8 cellular contexts compared by ENCODE assay signal in genomic region chr21:17585875-17586450, GRCh38. TPM values are rescaled to one million over a fixed set of nuclear protein-coding genes. Genes with fewer than 3 reads are reported as not detected.
A peak's percentile ranks its signal among the peaks of the same experiment; 100 is the strongest.
DNase-seq lines count a peak whose midpoint lies in the region; ATAC-seq and TF ChIP-seq lines count a peak whose summit lies in the region.

No MANE protein-coding gene starts in this region.

- no peak for DNase-seq in AG04449 (ENCODE audit: low read depth, low spot score)
- peak; percentile 78 for DNase-seq in NCI-H1694 treated with DMSO at 0.1 percent for 48 hours (lab: John Stamatoyannopoulos, UW)
- no peak for DNase-seq in right atrium auricular region (ENCODE audit: low spot score)
- DNase-seq in stromal cell of bone marrow (ENCODE audit: low read depth), result peak; percentile 31

- no peak overlapping the region for H3K27ac ChIP-seq in right atrium auricular region

- POLR2A ChIA-PET in AG04449 (lab: Yijun Ruan, JAX), result interaction anchor here (1.0 kb wide), 1 partner anchor 24 kb away, joined by 3 read pairs; no protein-coding TSS in a partner anchor

- no peaks in the 10 kb centered on the region for H3K36me3 ChIP-seq in right atrium auricular region

- H3K4me3 ChIP-seq in AG04449 (ENCODE audit: low read depth, low read length) (no peak overlapping the region), WI38 (ENCODE audit: low read depth, low read length) (no peak overlapping the region), right atrium auricular region (no peak overlapping the region)

- H3K27me3 ChIP-seq in right atrium auricular region, result no peaks in the 10 kb centered on the region

- TF ChIP-seq CTCF in AG04449 (IDR thresholded peaks at IDR 0.05; ENCODE audit: insufficient read depth, low read length, missing control alignments) (peak; percentile 51), GM12872 (IDR thresholded peaks at IDR 0.05; ENCODE audit: insufficient read depth, low read depth, low read length) (peak; percentile 42; the same call in 2 of the 3 replicates), WI38 (IDR thresholded peaks at IDR 0.05; ENCODE audit: low read depth, low read length) (0 out of 2 replicates have a peak, but pooled peaks have one; percentile 17), right atrium auricular region (IDR thresholded peaks at IDR 0.05) (peak; percentile 50 to 76)

- CTCF ChIA-PET in AG04449 (lab: Yijun Ruan, JAX), result interaction anchor here (0.7 to 5.2 kb wide), 14 partner anchors 10 to 340 kb away, joined by 3 to 126 read pairs (median 3); no protein-coding TSS in a partner anchor

- ATAC-seq in GM21367 (IDR thresholded peaks at IDR 0.05; ENCODE audit: unreplicated experiment), result no peak
- ATAC-seq in HG02588 (IDR thresholded peaks at IDR 0.05; ENCODE audit: unreplicated experiment), result no peak

- H3K4me1 ChIP-seq in right atrium auricular region, result no peaks in the 10 kb centered on the region

- H3K9me3 ChIP-seq in right atrium auricular region, result no peaks in the 10 kb centered on the region

RNA-seq across cellular contexts. Expression of gene BTG3, which starts 26.7 kb away (rescaled TPM):
- total RNA-seq in right atrium auricular region, result 10 to 100 TPM; 27.9 to 29.4 TPM

Comparison
In these comparisons a context has a peak if more than half of its experiments do, and no peak if none do; other contexts are left out.
1. DNase-seq: peak in NCI-H1694 treated with DMSO at 0.1 percent for 48 hours (single experiment) and stromal cell of bone marrow (single experiment); none in AG04449 (single experiment) and right atrium auricular region (single experiment).
2. Peak in every context shown above with its lines, with median percentiles within 50 percentile points of each other: CTCF ChIP-seq.